9 cellular contexts compared by ENCODE assay signal in genomic region chr11:46277313-46277622, GRCh38. TPM values are rescaled to one million over a fixed set of nuclear protein-coding genes. Genes with fewer than 3 reads are reported as not detected.
DNase-seq lines count a peak whose midpoint lies in the region; ATAC-seq and TF ChIP-seq lines count a peak whose summit lies in the region.
"Had no signal": no experiment of that assay in that cellular context is flagged by ENCODE, and none has a peak within 500 bp of the region (broad histone marks: within the 10 kb centered on the region; RNA-seq: fewer than 3 reads in every experiment).

No MANE protein-coding gene starts in this region.

- H3K4me3 ChIP-seq in CD4-positive, CD25-positive, alpha-beta regulatory T cell (ENCODE audit: low read depth, low read length) = no peak overlapping the region
- peak overlapping the region in 57 of 59 donors; percentile 14 to 69 (median 51) for H3K4me3 ChIP-seq in dorsolateral prefrontal cortex
- no peak overlapping the region for H3K4me3 ChIP-seq in effector memory CD4-positive, alpha-beta T cell (ENCODE audit: insufficient read depth, low read depth, low read length, poor library complexity, severe bottlenecking)

- peaks cover 0 to 15% (median 6%) of the 10 kb centered on the region in 4 donors for H3K4me1 Mint-ChIP-seq in CD4-positive, CD25-positive, alpha-beta regulatory T cell
- peaks cover 84% of the 10 kb centered on the region for H3K4me1 Mint-ChIP-seq in nephron progenitor cell

- H3K27ac ChIP-seq in CD4-positive, CD25-positive, alpha-beta regulatory T cell (ENCODE audit: insufficient read depth, low read length, poor library complexity, severe bottlenecking) = no peak overlapping the region
- H3K27ac ChIP-seq in dorsolateral prefrontal cortex = no peak overlapping the region
- no peak overlapping the region for H3K27ac ChIP-seq in effector memory CD4-positive, alpha-beta T cell (ENCODE audit: insufficient read depth, low read length, poor library complexity, severe bottlenecking)
- H3K27ac ChIP-seq: HL-60 had no signal

- H3K9me3 Mint-ChIP-seq in CD4-positive, CD25-positive, alpha-beta regulatory T cell = peaks cover 0 to 3% (median 0%) of the 10 kb centered on the region in 7 donors
- no peaks in the 10 kb centered on the region for H3K9me3 Mint-ChIP-seq in nephron progenitor cell

- no peaks in the 10 kb centered on the region for H3K36me3 Mint-ChIP-seq in CD4-positive, CD25-positive, alpha-beta regulatory T cell
- H3K36me3 Mint-ChIP-seq in nephron progenitor cell (ENCODE audit: low read depth) = no peaks in the 10 kb centered on the region

- peak overlapping the region in 3 of 4 donors; percentile 57 to 66 (median 65) for H3K4me3 Mint-ChIP-seq in CD4-positive, CD25-positive, alpha-beta regulatory T cell
- H3K4me3 Mint-ChIP-seq in nephron progenitor cell = peak overlapping the region; percentile 87

- H3K27me3 Mint-ChIP-seq in CD4-positive, CD25-positive, alpha-beta regulatory T cell = peaks cover 51% of the 10 kb centered on the region
- peaks cover 21% of the 10 kb centered on the region for H3K27me3 Mint-ChIP-seq in nephron progenitor cell (ENCODE audit: low read depth, poor library complexity)

- peaks cover 8% of the 10 kb centered on the region for H3K4me1 ChIP-seq in CD4-positive, CD25-positive, alpha-beta regulatory T cell (ENCODE audit: control insufficient read depth, insufficient read depth, low read length, poor library complexity, severe bottlenecking)
- H3K4me1 ChIP-seq in effector memory CD4-positive, alpha-beta T cell (ENCODE audit: control insufficient read depth, insufficient read depth, low read length, poor library complexity, severe bottlenecking) = peaks cover 10% of the 10 kb centered on the region

- DNase-seq in CD4-positive, CD25-positive, alpha-beta regulatory T cell = no peak
- peak; percentile 35 for DNase-seq in LoVo (ENCODE audit: low spot score)
- DNase-seq in dorsolateral prefrontal cortex = peak in 1 of 10 donors; percentile 19
- no peak for DNase-seq in nephron progenitor cell
- no peak for DNase-seq in MV-4-11 (lab: John Stamatoyannopoulos, UW)
- DNase-seq in NCI-H1436 (lab: John Stamatoyannopoulos, UW) = no peak
- no peak for DNase-seq in NK-92 treated with Interleukin-12 subunit alpha and Interleukin-12 subunit beta, amount 100 ng/mL, for 24 hours (lab: John Stamatoyannopoulos, UW)
- DNase-seq in effector memory CD4-positive, alpha-beta T cell = no peak

- peaks cover 19% of the 10 kb centered on the region for H3K27me3 ChIP-seq in CD4-positive, CD25-positive, alpha-beta regulatory T cell (ENCODE audit: control insufficient read depth, insufficient read depth, low read length)
- H3K27me3 ChIP-seq in dorsolateral prefrontal cortex = peaks cover 0 to 66% (median 27%) of the 10 kb centered on the region in 45 donors
- peaks cover 20% of the 10 kb centered on the region for H3K27me3 ChIP-seq in effector memory CD4-positive, alpha-beta T cell (replicated peaks; ENCODE audit: control insufficient read depth, insufficient read depth, low read length, poor library complexity, severe bottlenecking)

- intact Hi-C loops in dorsolateral prefrontal cortex (cut with DNase I) = no loop called here

- H3K9me3 ChIP-seq in CD4-positive, CD25-positive, alpha-beta regulatory T cell (ENCODE audit: control insufficient read depth in 2 of 2, low read length in 2 of 2) = no peaks in the 10 kb centered on the region
- H3K9me3 ChIP-seq in effector memory CD4-positive, alpha-beta T cell (ENCODE audit: control insufficient read depth, low read length) = no peaks in the 10 kb centered on the region

- H3K36me3 ChIP-seq in CD4-positive, CD25-positive, alpha-beta regulatory T cell (ENCODE audit: control insufficient read depth, insufficient read depth, low read length) = no peaks in the 10 kb centered on the region
- no peaks in the 10 kb centered on the region for H3K36me3 ChIP-seq in effector memory CD4-positive, alpha-beta T cell (ENCODE audit: control insufficient read depth, insufficient read depth, low read length)

- no peak for TF ChIP-seq CTCF in dorsolateral prefrontal cortex (IDR thresholded peaks at IDR 0.05 in 54 of 56, conservative IDR thresholded peaks at IDR 0.05 in 2 of 56; ENCODE audit: low read depth in 1 of 56, partially characterized antibody in 56 of 56)
- no peak for TF ChIP-seq CTCF in nephron progenitor cell (IDR thresholded peaks at IDR 0.05)

- no peak overlapping the region for H3K27ac Mint-ChIP-seq in CD4-positive, CD25-positive, alpha-beta regulatory T cell
- no peak overlapping the region for H3K27ac Mint-ChIP-seq in nephron progenitor cell

- no peak for ATAC-seq in CD4-positive, CD25-positive, alpha-beta regulatory T cell (ENCODE audit: low read depth in 2 of 2)

RNA-seq across cellular contexts. Expression of gene CREB3L1, which starts 0.2 kb away (rescaled TPM):
- not detected for total RNA-seq in CD4-positive, CD25-positive, alpha-beta regulatory T cell
- not detected for polyA plus RNA-seq in CD4-positive, CD25-positive, alpha-beta regulatory T cell
- total RNA-seq in dorsolateral prefrontal cortex = 10 to 100 TPM in 4 of 120 experiments, 1 to 10 TPM in 116; 2.0 to 11.9 (median 4.6) TPM

Comparison
In these comparisons a context has a peak if more than half of its experiments do, and no peak if none do; other contexts are left out.
1. H3K4me3 ChIP-seq: peak in dorsolateral prefrontal cortex (57 of 59); none in CD4-positive, CD25-positive, alpha-beta regulatory T cell (single experiment) and effector memory CD4-positive, alpha-beta T cell (single experiment).